In genomic region chr14:45133683-45134050, GRCh38 we compare ENCODE assay signal across 8 cellular contexts. TPM values are rescaled to one million over a fixed set of nuclear protein-coding genes. Genes with fewer than 3 reads are reported as not detected.
DNase-seq lines count a peak whose midpoint lies in the region; ATAC-seq and TF ChIP-seq lines count a peak whose summit lies in the region.

No MANE protein-coding gene starts in this region.

- peak overlapping the region; percentile 90 for H3K27ac ChIP-seq in C4-2B

- H3K9ac ChIP-seq in NT2/D1 (ENCODE audit: insufficient read length, low read depth): peak overlapping the region; percentile 93

- H3K4me3 ChIP-seq in NT2/D1 (ENCODE audit: insufficient read length, low read depth): peak overlapping the region; percentile 79

- H3K4me1 ChIP-seq in NT2/D1 (ENCODE audit: insufficient read depth, insufficient read length): no peaks in the 10 kb centered on the region

- H3K36me3 ChIP-seq in NT2/D1 (ENCODE audit: insufficient read depth, insufficient read length, low read length): peaks cover 22% of the 10 kb centered on the region

- no peaks in the 10 kb centered on the region for H3K27me3 ChIP-seq in NT2/D1 (ENCODE audit: insufficient read depth, insufficient read length)

- H3K27ac Mint-ChIP-seq in endothelial cell (ENCODE audit: unreplicated experiment): peak overlapping the region; percentile 88
- H3K27ac Mint-ChIP-seq in nephron: peak overlapping the region; percentile 98 to 99 (median 99)

- H3K9me3 Mint-ChIP-seq in endothelial cell (ENCODE audit: unreplicated experiment) (no peaks in the 10 kb centered on the region), nephron (no peaks in the 10 kb centered on the region)

- H3K4me3 Mint-ChIP-seq in endothelial cell (ENCODE audit: unreplicated experiment) (peak overlapping the region; percentile 100), nephron (peak overlapping the region; percentile 99 to 100 (median 99))

- peaks cover 28% of the 10 kb centered on the region for H3K4me1 Mint-ChIP-seq in endothelial cell (ENCODE audit: unreplicated experiment)
- H3K4me1 Mint-ChIP-seq in nephron: peaks cover 24% of the 10 kb centered on the region

- ATAC-seq in HG02885 (IDR thresholded peaks at IDR 0.05; ENCODE audit: poor library complexity, unreplicated experiment): no peak

- no peak for DNase-seq in NT2/D1 (ENCODE audit: low read depth, low spot score)
- no peak for DNase-seq in endothelial cell (ENCODE audit: low spot score)
- no peak for DNase-seq in NAMALWA (ENCODE audit: low spot score)
- no peak for DNase-seq in NCI-H748 treated with DMSO at 0.1 percent for 48 hours (lab: John Stamatoyannopoulos, UW)
- no peak for DNase-seq in germinal center (ENCODE audit: low spot score)

- TF ChIP-seq CTCF in C4-2B (conservative IDR thresholded peaks at IDR 0.05) (no peak), endothelial cell (IDR thresholded peaks at IDR 0.05; ENCODE audit: unreplicated experiment) (no peak), nephron (IDR thresholded peaks at IDR 0.05; ENCODE audit: unreplicated experiment in 3 of 3) (no peak)

- peaks cover 6% of the 10 kb centered on the region for H3K36me3 Mint-ChIP-seq in endothelial cell (ENCODE audit: low read depth, unreplicated experiment)
- peaks cover 2% of the 10 kb centered on the region for H3K36me3 Mint-ChIP-seq in nephron (ENCODE audit: low read depth)

- no peaks in the 10 kb centered on the region for H3K9me3 ChIP-seq in NT2/D1 (ENCODE audit: insufficient read depth, low read length)

- H3K27me3 Mint-ChIP-seq in endothelial cell (ENCODE audit: unreplicated experiment) (peaks cover 7% of the 10 kb centered on the region), nephron (ENCODE audit: low read depth) (no peaks in the 10 kb centered on the region)

RNA-seq across cellular contexts. Expression of gene FKBP3, which starts 0.6 kb away (rescaled TPM):
- total RNA-seq in endothelial cell (ENCODE audit: unreplicated experiment): 78.3 TPM

RNA-seq across cellular contexts. Expression of gene FANCM, which starts 2.1 kb away (rescaled TPM):
- total RNA-seq in endothelial cell (ENCODE audit: unreplicated experiment): 9.9 TPM

RNA-seq across cellular contexts. Expression of gene PRPF39, which starts 49.8 kb away (rescaled TPM):
- total RNA-seq in endothelial cell (ENCODE audit: unreplicated experiment): 47.8 TPM
